Comparison of ENCODE assay signal across 16 cellular contexts in the genomic region with DNA sequence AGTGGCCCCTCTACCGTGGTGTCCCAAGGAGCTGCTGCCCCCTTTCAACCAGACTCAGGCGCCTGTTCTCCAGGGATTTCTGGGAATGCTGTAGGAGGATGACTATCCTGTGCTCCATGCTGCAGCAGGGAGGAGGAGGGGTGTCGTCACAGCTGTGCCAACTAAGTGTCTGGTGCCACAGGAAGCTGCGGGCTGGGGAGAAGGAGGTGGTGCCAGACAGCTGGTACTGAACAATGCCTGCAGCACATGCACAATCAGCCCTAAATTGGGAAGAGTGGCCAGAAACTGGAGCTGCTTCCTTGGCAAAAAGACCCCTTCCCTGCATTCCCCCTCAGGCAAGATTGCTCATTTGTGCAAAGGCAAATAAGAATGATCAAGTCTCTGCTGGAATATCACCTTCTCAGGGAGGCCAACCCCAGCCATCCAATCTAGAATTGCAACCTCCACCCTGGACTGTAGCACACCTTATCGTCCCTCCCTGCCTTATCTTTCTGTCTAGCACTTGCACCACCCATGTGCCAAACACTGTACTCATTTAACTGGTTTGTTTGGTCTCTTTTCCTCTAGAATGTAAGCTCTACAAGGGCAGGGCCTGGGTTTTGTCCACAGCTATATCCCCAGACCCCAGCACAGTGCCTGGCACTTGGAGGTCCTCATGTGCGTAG. TPM values are rescaled to one million over a fixed set of nuclear protein-coding genes. Genes with fewer than 3 reads are reported as not detected.
DNase-seq lines count a peak whose midpoint lies in the region; ATAC-seq and TF ChIP-seq lines count a peak whose summit lies in the region.
"Had no signal": no experiment of that assay in that cellular context is flagged by ENCODE, and none has a peak within 500 bp of the region (broad histone marks: within the 10 kb centered on the region; RNA-seq: fewer than 3 reads in every experiment).

No MANE protein-coding gene starts in this region.

- H3K27ac Mint-ChIP-seq in T-helper 1 cell treated with Interleukin-12 subunit alpha and Interleukin-12 subunit beta and Interleukin-4 antibody, amounts not matched to agents 30 μg/mL and 1 μg/mL, for 36 hours, result peak overlapping the region; percentile 1

- peaks cover 3% of the 10 kb centered on the region for H3K4me1 ChIP-seq in upper lobe of right lung

- H3K27ac ChIP-seq in upper lobe of right lung (no peak overlapping the region), RWPE1 (no peak overlapping the region)
- H3K27ac ChIP-seq: hepatocyte, right lobe of liver had no signal

- no peaks in the 10 kb centered on the region for H3K27me3 ChIP-seq in upper lobe of right lung
- H3K27me3 ChIP-seq: hepatocyte, right lobe of liver had no signal

- no peaks in the 10 kb centered on the region for H3K27me3 Mint-ChIP-seq in T-helper 1 cell treated with Interleukin-12 subunit alpha and Interleukin-12 subunit beta and Interleukin-4 antibody, amounts not matched to agents 30 μg/mL and 1 μg/mL, for 36 hours (ENCODE audit: low read depth)

- TF ChIP-seq CTCF in upper lobe of right lung (IDR thresholded peaks at IDR 0.05) (no peak), RWPE1 (conservative IDR thresholded peaks at IDR 0.05; ENCODE audit: low read depth) (no peak)

- no peak overlapping the region for H3K4me3 ChIP-seq in upper lobe of right lung
- H3K4me3 ChIP-seq: hepatocyte, right lobe of liver had no signal

- ATAC-seq in upper lobe of right lung (peak; percentile 40), HG02610 (IDR thresholded peaks at IDR 0.05; ENCODE audit: unreplicated experiment) (no peak)
- ATAC-seq: right lobe of liver had no signal

- POLR2A ChIA-PET in RWPE1 (lab: Yijun Ruan, JAX; ENCODE audit: low non-redundant PET), result no interaction called here

- H3K9me3 Mint-ChIP-seq in T-helper 1 cell treated with Interleukin-12 subunit alpha and Interleukin-12 subunit beta and Interleukin-4 antibody, amounts not matched to agents 30 μg/mL and 1 μg/mL, for 36 hours, result no peaks in the 10 kb centered on the region

- no peaks in the 10 kb centered on the region for H3K9me3 ChIP-seq in upper lobe of right lung
- H3K9me3 ChIP-seq: right lobe of liver had no signal

- H3K36me3 Mint-ChIP-seq in T-helper 1 cell treated with Interleukin-12 subunit alpha and Interleukin-12 subunit beta and Interleukin-4 antibody, amounts not matched to agents 30 μg/mL and 1 μg/mL, for 36 hours (ENCODE audit: low read depth), result peaks cover 21% of the 10 kb centered on the region

- H3K4me1 Mint-ChIP-seq in T-helper 1 cell treated with Interleukin-12 subunit alpha and Interleukin-12 subunit beta and Interleukin-4 antibody, amounts not matched to agents 30 μg/mL and 1 μg/mL, for 36 hours (ENCODE audit: low read depth), result peaks cover 5% of the 10 kb centered on the region

- no peak overlapping the region for H3K4me3 Mint-ChIP-seq in T-helper 1 cell treated with Interleukin-12 subunit alpha and Interleukin-12 subunit beta and Interleukin-4 antibody, amounts not matched to agents 30 μg/mL and 1 μg/mL, for 36 hours

- CTCF ChIA-PET in RWPE1 (lab: Yijun Ruan, JAX), result interaction anchor here (0.7 kb wide), 1 partner anchor 129 kb away, joined by 4 read pairs; no protein-coding TSS in a partner anchor

- H3K36me3 ChIP-seq in upper lobe of right lung, result no peaks in the 10 kb centered on the region

- DNase-seq in T-helper 1 cell (no peak), anterior cingulate cortex (lab: John Stamatoyannopoulos, UW) (peak in 55 of 58 donors; percentile 22 to 92 (median 72)), inferior parietal cortex (ENCODE audit: extremely low spot score) (peak; percentile 74), upper lobe of right lung (peak; percentile 63), RWPE1 (ENCODE audit: low spot score) (no peak)
- no peak for DNase-seq in activated CD4-positive, alpha-beta T cell treated with anti-CD3 and anti-CD28 coated beads, Interleukin-2, amount 50 U/mL, for 4 hours
- DNase-seq: effector CD4-positive, alpha-beta T cell; GDM1; NCI-H187 treated with DMSO at 0.1 percent for 48 hours; right lobe of liver; RPMI8226; trophoblast cell had no signal

- intact Hi-C loops in upper lobe of right lung (cut with DNase I), result no loop called here

RNA-seq across cellular contexts. Expression of a gene that starts 33.3 kb away (rescaled TPM):
- 83.3 TPM for total RNA-seq in upper lobe of right lung

RNA-seq across cellular contexts. Expression of a gene that starts 35.4 kb away (rescaled TPM):
- 1.4 TPM for total RNA-seq in upper lobe of right lung
- total RNA-seq: mesenteric fat pad had no signal

RNA-seq across cellular contexts. Expression of a gene that starts 56.3 kb away (rescaled TPM):
- 36.5 TPM for total RNA-seq in upper lobe of right lung

Comparison
In these comparisons a context has a peak if more than half of its experiments do, and no peak if none do; other contexts are left out.
1. DNase-seq: peak in anterior cingulate cortex (55 of 58), inferior parietal cortex (single experiment) and upper lobe of right lung (single experiment); none in T-helper 1 cell (0 of 5), activated CD4-positive, alpha-beta T cell treated with anti-CD3 and anti-CD28 coated beads, Interleukin-2, amount 50 U/mL, for 4 hours (0 of 2) and RWPE1 (single experiment).